7 cellular contexts compared by ENCODE assay signal in the genomic region with DNA sequence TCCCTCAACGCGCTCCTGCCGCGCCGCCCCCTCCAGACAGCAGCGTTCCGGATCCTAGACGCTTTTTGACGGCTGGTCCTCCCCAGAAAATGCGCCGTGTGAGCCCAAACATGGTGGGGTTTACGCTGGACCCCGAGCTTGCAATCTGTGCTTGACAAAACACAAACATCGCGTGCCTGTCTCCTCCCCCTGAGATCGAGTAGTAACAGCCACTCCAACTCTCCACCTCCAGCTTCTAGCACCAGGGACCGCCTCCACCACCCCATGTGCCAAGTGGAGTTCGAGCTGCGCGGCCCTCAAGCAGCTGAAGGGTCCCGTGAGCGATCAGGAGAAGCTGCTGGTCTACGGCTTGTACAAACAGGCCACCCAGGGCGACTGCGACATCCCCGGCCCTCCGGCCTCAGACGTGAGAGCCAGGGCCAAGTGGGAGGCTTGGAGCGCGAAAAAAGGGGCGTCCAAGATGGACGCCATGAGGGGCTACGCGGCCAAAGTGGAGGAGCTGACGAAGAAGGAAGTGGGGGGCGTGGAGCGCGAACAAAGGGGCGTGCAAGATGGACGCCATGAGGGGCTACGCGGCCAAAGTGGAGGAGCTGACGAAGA. TPM values are rescaled to one million over a fixed set of nuclear protein-coding genes. Genes with fewer than 3 reads are reported as not detected.
DNase-seq lines count a peak whose midpoint lies in the region; ATAC-seq and TF ChIP-seq lines count a peak whose summit lies in the region.

No MANE protein-coding gene starts in this region.

- TF ChIP-seq CTCF in GM06990 (IDR thresholded peaks at IDR 0.05; ENCODE audit: insufficient read depth, low read length, poor library complexity, severe bottlenecking) (no peak), VCaP (conservative IDR thresholded peaks at IDR 0.05) (no peak)

- no peaks in the 10 kb centered on the region for H3K27me3 ChIP-seq in GM06990 (replicated peaks; ENCODE audit: control insufficient read depth, insufficient read depth, low read length)
- no peaks in the 10 kb centered on the region for H3K27me3 ChIP-seq in naive thymus-derived CD4-positive, alpha-beta T cell (ENCODE audit: control insufficient read depth in 2 of 2, insufficient read depth in 2 of 2, low read length in 2 of 2)

- peaks cover 10% of the 10 kb centered on the region for H3K36me3 ChIP-seq in GM06990 (ENCODE audit: control insufficient read depth, insufficient read depth, low read length)
- H3K36me3 ChIP-seq in naive thymus-derived CD4-positive, alpha-beta T cell (ENCODE audit: control insufficient read depth in 2 of 3, insufficient read depth in 3 of 3, low read length in 3 of 3): peaks cover 0 to 7% (median 6%) of the 10 kb centered on the region in 3 experiments

- ATAC-seq in HG03442 (IDR thresholded peaks at IDR 0.05; ENCODE audit: unreplicated experiment): peak; percentile 4
- ATAC-seq in naive thymus-derived CD4-positive, alpha-beta T cell: peak; percentile 1

- peaks cover 0 to 39% (median 8%) of the 10 kb centered on the region in 5 donors for H3K36me3 Mint-ChIP-seq in naive thymus-derived CD4-positive, alpha-beta T cell

- H3K9me3 ChIP-seq in naive thymus-derived CD4-positive, alpha-beta T cell (ENCODE audit: control insufficient read depth in 2 of 3, low read length in 3 of 3): no peaks in the 10 kb centered on the region

- DNase-seq in GM06990 (ENCODE audit: extremely low read depth, insufficient read length) (no peak), fibroblast of gingiva (ENCODE audit: low read depth) (peak; percentile 68), GOT3 (lab: John Stamatoyannopoulos, UW) (no peak)
- peak in 1 of 9 donors; percentile 12 for DNase-seq in naive thymus-derived CD4-positive, alpha-beta T cell
- no peak for DNase-seq in effector CD8-positive, alpha-beta T cell (lab: John Stamatoyannopoulos, UW)

- H3K4me3 Mint-ChIP-seq in naive thymus-derived CD4-positive, alpha-beta T cell: peak overlapping the region; percentile 90 to 97 (median 94)

- H3K4me1 ChIP-seq in naive thymus-derived CD4-positive, alpha-beta T cell (ENCODE audit: control insufficient read depth in 2 of 2, insufficient read depth in 2 of 2, low read length in 2 of 2): peaks cover 15 to 22% of the 10 kb centered on the region in 2 donors

- peaks cover 0 to 10% (median 0%) of the 10 kb centered on the region in 11 donors for H3K9me3 Mint-ChIP-seq in naive thymus-derived CD4-positive, alpha-beta T cell

- CTCF ChIA-PET in naive thymus-derived CD4-positive, alpha-beta T cell (lab: Charles Lee): interaction anchor here (0.8 to 1.3 kb wide), 6 partner anchors 9 to 341 kb away, joined by 3 to 5 read pairs (median 4); partner anchors contain the start of genes GLOD4 and MRM3

- peaks cover 31 to 43% (median 40%) of the 10 kb centered on the region in 7 donors for H3K4me1 Mint-ChIP-seq in naive thymus-derived CD4-positive, alpha-beta T cell

- H3K27me3 Mint-ChIP-seq in naive thymus-derived CD4-positive, alpha-beta T cell: no peaks in the 10 kb centered on the region

- peak overlapping the region; percentile 95 for H3K27ac ChIP-seq in VCaP
- peak overlapping the region; percentile 81 for H3K27ac ChIP-seq in naive thymus-derived CD4-positive, alpha-beta T cell (ENCODE audit: low read depth, low read length)

- POLR2A ChIA-PET in naive thymus-derived CD4-positive, alpha-beta T cell (lab: Charles Lee): interaction anchor here (0.7 to 3.6 kb wide), 6 partner anchors 8 to 336 kb away, joined by 3 to 27 read pairs (median 4); partner anchors contain the start of genes GLOD4, MRM3 and VPS53

- intact Hi-C loops in naive thymus-derived CD4-positive, alpha-beta T cell (cut with micrococcal nuclease): loop anchor here (1.0 to 2.0 kb wide), 8 partner anchors 20 to 342 kb away; partner anchors contain the start of genes GLOD4 (in 2 of the 2), MRM3 (in 2 of the 2), TLCD3A (in 2 of the 2) and VPS53 (in 2 of the 2)

- peak overlapping the region; percentile 88 to 97 (median 94) for H3K27ac Mint-ChIP-seq in naive thymus-derived CD4-positive, alpha-beta T cell

- peak overlapping the region; percentile 69 for H3K4me3 ChIP-seq in GM06990 (replicated peaks; ENCODE audit: low read depth, low read length)
- peak overlapping the region; percentile 80 for H3K4me3 ChIP-seq in naive thymus-derived CD4-positive, alpha-beta T cell (ENCODE audit: low read length)

RNA-seq across cellular contexts. Expression of gene GEMIN4, which starts 0.7 kb away (rescaled TPM):
- total RNA-seq in naive thymus-derived CD4-positive, alpha-beta T cell: 10 to 100 TPM; 15.5 to 35.0 (median 28.9) TPM
- 10 to 100 TPM; 24.4 to 49.3 TPM for polyA plus RNA-seq in naive thymus-derived CD4-positive, alpha-beta T cell

RNA-seq across cellular contexts. Expression of gene TLCD3A, which starts 20.3 kb away (rescaled TPM):
- 10 to 100 TPM in 1 of 5 experiments, 1 to 10 TPM in 2, under 1 TPM in 2; 0.54 to 21.5 (median 1.2) TPM for total RNA-seq in naive thymus-derived CD4-positive, alpha-beta T cell
- polyA plus RNA-seq in naive thymus-derived CD4-positive, alpha-beta T cell: under 1 TPM in 1 of 2 donors, not detected in 1; 0.36 TPM

RNA-seq across cellular contexts. Expression of gene GLOD4, which starts 29.4 kb away (rescaled TPM):
- total RNA-seq in naive thymus-derived CD4-positive, alpha-beta T cell: 10 to 100 TPM; 60.1 to 79.0 (median 77.6) TPM
- polyA plus RNA-seq in naive thymus-derived CD4-positive, alpha-beta T cell: 100 to 1,000 TPM in 1 of 2 donors, 10 to 100 TPM in 1; 94.2 to 102 TPM

RNA-seq across cellular contexts. Expression of gene MRM3, which starts 29.4 kb away (rescaled TPM):
- 10 to 100 TPM; 19.3 to 47.1 (median 25.9) TPM for total RNA-seq in naive thymus-derived CD4-positive, alpha-beta T cell
- 10 to 100 TPM; 24.4 to 32.5 TPM for polyA plus RNA-seq in naive thymus-derived CD4-positive, alpha-beta T cell

RNA-seq across cellular contexts. Expression of gene VPS53, which starts 38.1 kb away (rescaled TPM):
- 10 to 100 TPM; 78.9 to 98.8 (median 81.2) TPM for total RNA-seq in naive thymus-derived CD4-positive, alpha-beta T cell
- polyA plus RNA-seq in naive thymus-derived CD4-positive, alpha-beta T cell: 10 to 100 TPM; 10.2 to 12.1 TPM
